Comparison of ENCODE assay signal across 17 cellular contexts in the genomic region with DNA sequence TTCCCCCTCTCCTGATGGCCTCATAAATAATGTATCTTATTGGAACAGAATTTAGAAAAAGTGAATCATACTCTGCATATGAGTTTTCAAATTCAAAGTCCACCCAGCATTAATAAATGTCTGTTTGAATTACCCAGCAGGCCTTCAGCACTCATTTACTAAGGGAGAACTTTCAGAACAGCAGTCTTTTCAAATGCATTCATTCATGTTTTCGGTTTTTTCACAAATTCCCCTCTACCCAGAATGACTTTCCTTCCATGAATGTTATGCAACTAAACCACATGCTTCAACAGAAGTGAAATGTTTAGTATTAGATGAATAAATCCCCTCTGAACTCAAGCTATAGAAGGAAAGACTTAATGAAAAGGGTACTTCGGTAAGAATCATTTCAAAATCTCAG.
DNase-seq lines count a peak whose midpoint lies in the region; ATAC-seq and TF ChIP-seq lines count a peak whose summit lies in the region.
"Had no signal": no experiment of that assay in that cellular context is flagged by ENCODE, and none has a peak within 500 bp of the region (broad histone marks: within the 10 kb centered on the region; RNA-seq: fewer than 3 reads in every experiment).

No MANE protein-coding gene starts in this region.

- no peaks in the 10 kb centered on the region for H3K79me2 ChIP-seq in hepatocyte

- H3K27ac Mint-ChIP-seq in CD4-positive, CD25-positive, alpha-beta regulatory T cell: peak overlapping the region; percentile 66 to 89 (median 74)
- H3K27ac Mint-ChIP-seq: nephron progenitor cell had no signal

- no peak for DNase-seq in CD4-positive, CD25-positive, alpha-beta regulatory T cell
- DNase-seq in GM13977 (ENCODE audit: low spot score) (peak; percentile 26), hepatocyte (ENCODE audit: low spot score) (no peak), putamen (ENCODE audit: low spot score) (no peak), anterior cingulate cortex (lab: John Stamatoyannopoulos, UW) (no peak), NCI-H2029 treated with DMSO at 0.1 percent for 48 hours (lab: John Stamatoyannopoulos, UW) (no peak)
- DNase-seq: esophagus squamous epithelium, hypothalamus, left ventricle myocardium superior, MG63, nephron progenitor cell, right cardiac atrium, SHP77, upper lobe of right lung had no signal

- no peaks in the 10 kb centered on the region for H3K9me2 ChIP-seq in hepatocyte (replicated peaks; ENCODE audit: insufficient read depth)

- H3K27ac ChIP-seq in CD4-positive, CD25-positive, alpha-beta regulatory T cell (ENCODE audit: insufficient read depth, low read length, poor library complexity, severe bottlenecking): peak overlapping the region; percentile 53
- H3K27ac ChIP-seq in hepatocyte: peak overlapping the region; percentile 20
- H3K27ac ChIP-seq: C4-2B, upper lobe of right lung had no signal

- in situ Hi-C loops in GM13977 (cut with MboI; ENCODE audit: low pct_unique_long_range_greater_than_20kb, low sequenced_read_pairs, unreplicated experiment): no loop called here

- no peaks in the 10 kb centered on the region for H3K27me3 Mint-ChIP-seq in CD4-positive, CD25-positive, alpha-beta regulatory T cell

- peaks cover 42% of the 10 kb centered on the region for H3K4me1 ChIP-seq in CD4-positive, CD25-positive, alpha-beta regulatory T cell (ENCODE audit: control insufficient read depth, insufficient read depth, low read length, poor library complexity, severe bottlenecking)
- H3K4me1 ChIP-seq in hepatocyte (ENCODE audit: insufficient read depth): peaks cover 4% of the 10 kb centered on the region
- H3K4me1 ChIP-seq: upper lobe of right lung had no signal

- peaks cover 59% of the 10 kb centered on the region for H3K36me3 ChIP-seq in CD4-positive, CD25-positive, alpha-beta regulatory T cell (ENCODE audit: control insufficient read depth, insufficient read depth, low read length)
- H3K36me3 ChIP-seq in hepatocyte (replicated peaks; ENCODE audit: insufficient read depth, low read depth): no peaks in the 10 kb centered on the region
- H3K36me3 ChIP-seq: MG63 had no signal

- no peak overlapping the region for H3K4me2 ChIP-seq in hepatocyte

- WGBS in hepatocyte (ENCODE audit: low lambda C conversion rate, missing lambda C conversion rate): 90% methylated on average over 2 of the region's 2 CpGs

- peak overlapping the region; percentile 62 for H3K4me3 ChIP-seq in CD4-positive, CD25-positive, alpha-beta regulatory T cell (ENCODE audit: low read depth, low read length)
- no peak overlapping the region for H3K4me3 ChIP-seq in hepatocyte
- H3K4me3 ChIP-seq: esophagus squamous epithelium, MG63, upper lobe of right lung had no signal

- no peaks in the 10 kb centered on the region for H3K9me3 Mint-ChIP-seq in CD4-positive, CD25-positive, alpha-beta regulatory T cell
- H3K9me3 Mint-ChIP-seq: nephron progenitor cell had no signal

- peaks cover 46 to 84% (median 68%) of the 10 kb centered on the region in 4 donors for H3K4me1 Mint-ChIP-seq in CD4-positive, CD25-positive, alpha-beta regulatory T cell

- no peak overlapping the region for H2AFZ ChIP-seq in hepatocyte

- peaks cover 39% of the 10 kb centered on the region for H3K36me3 Mint-ChIP-seq in CD4-positive, CD25-positive, alpha-beta regulatory T cell

- H4K20me1 ChIP-seq in hepatocyte (ENCODE audit: insufficient read depth, poor library complexity, severe bottlenecking): no peaks in the 10 kb centered on the region

- H3K9me3 ChIP-seq in CD4-positive, CD25-positive, alpha-beta regulatory T cell (ENCODE audit: control insufficient read depth in 2 of 2, low read length in 2 of 2): no peaks in the 10 kb centered on the region
- H3K9me3 ChIP-seq in hepatocyte (ENCODE audit: low read depth): no peaks in the 10 kb centered on the region
- H3K9me3 ChIP-seq: esophagus squamous epithelium, MG63, upper lobe of right lung had no signal

- H3K4me3 Mint-ChIP-seq in CD4-positive, CD25-positive, alpha-beta regulatory T cell: peak overlapping the region; percentile 27 to 82 (median 66)
- H3K4me3 Mint-ChIP-seq: nephron progenitor cell had no signal

- ATAC-seq in CD4-positive, CD25-positive, alpha-beta regulatory T cell (ENCODE audit: low read depth in 2 of 2): no peak
- peak; percentile 75 for ATAC-seq in SK-N-SH treated with all-trans-retinoic acid at 6 μM for 48 hours
- no peak for ATAC-seq in GM21825 (IDR thresholded peaks at IDR 0.05; ENCODE audit: unreplicated experiment)
- ATAC-seq: left ventricle myocardium superior, right cardiac atrium, upper lobe of right lung had no signal

- TF ChIP-seq CTCF in GM13977 (IDR thresholded peaks at IDR 0.05; ENCODE audit: extremely low read depth, insufficient read depth, missing control alignments): no peak
- no peak for TF ChIP-seq CTCF in hepatocyte (IDR thresholded peaks at IDR 0.05; ENCODE audit: poor library complexity)

- no peaks in the 10 kb centered on the region for H3K27me3 ChIP-seq in CD4-positive, CD25-positive, alpha-beta regulatory T cell (ENCODE audit: control insufficient read depth, insufficient read depth, low read length)
- no peaks in the 10 kb centered on the region for H3K27me3 ChIP-seq in hepatocyte
- H3K27me3 ChIP-seq: esophagus squamous epithelium, MG63, upper lobe of right lung had no signal

TF ChIP-seq in SK-N-SH treated with all-trans-retinoic acid at 6 μM for 48 hours, 23 proteins besides CTCF, POLR2A, EP300 and RAD21:
- peak; percentile 76; the same call in 1 of the 2 replicates for TF ChIP-seq RARB (CRISPR knock-in tag; IDR thresholded peaks at IDR 0.05)
- peak; percentile 79 for TF ChIP-seq TOX (CRISPR knock-in tag; IDR thresholded peaks at IDR 0.05; ENCODE audit: borderline replicate concordance)
- TF ChIP-seq ZNF8 (CRISPR knock-in tag; IDR thresholded peaks at IDR 0.05): no peak
